Comparison of ENCODE assay signal across 30 cellular contexts in the genomic region with DNA sequence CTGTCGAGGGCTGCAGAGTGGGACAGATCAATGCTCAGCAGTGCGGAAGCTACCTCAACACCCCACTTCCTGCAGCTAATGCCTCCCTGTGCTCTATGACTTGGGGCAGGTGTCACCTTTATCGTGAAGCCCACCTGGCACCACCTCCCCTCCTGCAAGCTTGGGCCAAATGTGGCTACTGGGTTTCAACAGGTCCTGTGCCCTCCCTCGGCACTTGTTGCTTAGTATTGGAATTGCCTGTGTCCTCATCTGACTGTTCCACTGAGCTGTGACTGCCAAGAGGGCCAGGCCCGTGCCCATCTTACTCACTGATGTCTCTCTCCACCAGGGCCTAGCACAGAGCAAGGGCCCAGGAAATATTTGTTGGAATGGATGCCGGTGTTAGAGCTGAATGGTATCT.
"Had no signal": no experiment of that assay in that cellular context is flagged by ENCODE, and none has a peak within 500 bp of the region (broad histone marks: within the 10 kb centered on the region; RNA-seq: fewer than 3 reads in every experiment).

No MANE protein-coding gene starts in this region.

- H3K9me3 Mint-ChIP-seq: naive thymus-derived CD8-positive, alpha-beta T cell; natural killer cell treated with Interleukin-12 subunit alpha and Interleukin-12 subunit beta and Interleukin-15 and Interleukin-18, amount 100 ng/mL, for 72 hours; nephron progenitor cell; neural crest cell; stimulated activated memory B cell treated with anti-CD40 and anti-IgM and Interleukin-4, amounts not matched to agents 10 μg/mL and 1 μg/mL and 100 μg/mL, for 72 hours; stimulated activated naive CD8-positive, alpha-beta T cell treated with anti-CD3 and anti-CD28 coated beads, Interleukin-15, Interleukin-2, amounts not matched to agents 100 ng/mL and 50 ng/mL, for 24 hours had no signal

- H2AFZ ChIP-seq: parathyroid adenoma had no signal

- H3K9me3 ChIP-seq: neutrophil, ovary, psoas muscle, right lobe of liver, sigmoid colon, stomach, thoracic aorta, thyroid gland, tibial nerve, upper lobe of left lung, vagina had no signal

- H3K27me3 Mint-ChIP-seq: naive thymus-derived CD8-positive, alpha-beta T cell; natural killer cell treated with Interleukin-12 subunit alpha and Interleukin-12 subunit beta and Interleukin-15 and Interleukin-18, amount 100 ng/mL, for 72 hours; progenitor cell of endocrine pancreas; stimulated activated memory B cell treated with anti-CD40 and anti-IgM and Interleukin-4, amounts not matched to agents 10 μg/mL and 1 μg/mL and 100 μg/mL, for 72 hours; stimulated activated naive CD8-positive, alpha-beta T cell treated with anti-CD3 and anti-CD28 coated beads, Interleukin-15, Interleukin-2, amounts not matched to agents 100 ng/mL and 50 ng/mL, for 24 hours had no signal

- H3K27me3 ChIP-seq: neutrophil, ovary, right lobe of liver, sigmoid colon, stomach, thyroid gland, tibial nerve, upper lobe of left lung, vagina had no signal

- H3K4me3 Mint-ChIP-seq: natural killer cell treated with Interleukin-12 subunit alpha and Interleukin-12 subunit beta and Interleukin-15 and Interleukin-18, amount 100 ng/mL, for 72 hours; nephron progenitor cell; neural crest cell; stimulated activated memory B cell treated with anti-CD40 and anti-IgM and Interleukin-4, amounts not matched to agents 10 μg/mL and 1 μg/mL and 100 μg/mL, for 72 hours; stimulated activated naive CD8-positive, alpha-beta T cell treated with anti-CD3 and anti-CD28 coated beads, Interleukin-15, Interleukin-2, amounts not matched to agents 100 ng/mL and 50 ng/mL, for 24 hours had no signal

- H3K4me1 Mint-ChIP-seq: nephron progenitor cell; neural crest cell; stimulated activated memory B cell treated with anti-CD40 and anti-IgM and Interleukin-4, amounts not matched to agents 10 μg/mL and 1 μg/mL and 100 μg/mL, for 72 hours had no signal

- H3K4me3 ChIP-seq: ovary, psoas muscle, right lobe of liver, sigmoid colon, stomach, thoracic aorta, thyroid gland, tibial nerve, upper lobe of left lung, vagina had no signal

- H3K79me2 ChIP-seq: parathyroid adenoma had no signal

- H3K27ac ChIP-seq: neutrophil, ovary, parathyroid adenoma, psoas muscle, right lobe of liver, sigmoid colon, stomach, thoracic aorta, thyroid gland, tibial nerve, upper lobe of left lung, vagina had no signal

- H3K4me1 ChIP-seq: parathyroid adenoma, psoas muscle, right lobe of liver, sigmoid colon, stomach, thyroid gland, tibial nerve, upper lobe of left lung, vagina had no signal

- H3K36me3 Mint-ChIP-seq: natural killer cell treated with Interleukin-12 subunit alpha and Interleukin-12 subunit beta and Interleukin-15 and Interleukin-18, amount 100 ng/mL, for 72 hours had no signal

- H3K9ac ChIP-seq: parathyroid adenoma had no signal

- DNase-seq: naive thymus-derived CD8-positive, alpha-beta T cell; nephron progenitor cell; nucleus accumbens; ovary; posterior cingulate gyrus; psoas muscle; right lobe of liver; sigmoid colon; stimulated activated CD4-positive, alpha-beta T cell treated with anti-CD3 and anti-CD28 coated beads, Interleukin-15, amount 100 ng/mL, for 24 hours; stimulated activated CD4-positive, alpha-beta T cell treated with anti-CD3 and anti-CD28 coated beads, Interleukin-2, amount 100 ng/mL, for 24 hours; stimulated activated CD4-positive, alpha-beta T cell treated with anti-CD3 and anti-CD28 coated beads, Interleukin-2, amount 100 ng/mL, for 48 hours; stimulated activated CD4-positive, alpha-beta T cell treated with anti-CD3 and anti-CD28 coated beads, Interleukin-4, amount 100 ng/mL, for 24 hours; stimulated activated naive CD4-positive, alpha-beta T cell treated with Interleukin-2 at 50 U/mL for 16 hours; stomach; thyroid gland; trophoblast cell; upper lobe of left lung had no signal

- H3K36me3 ChIP-seq: ovary had no signal

- FAIRE-seq: small intestine, urothelium cell line had no signal

- ATAC-seq: naive thymus-derived CD8-positive, alpha-beta T cell; natural killer cell treated with Interleukin-12 subunit alpha and Interleukin-12 subunit beta and Interleukin-15 and Interleukin-18, amount 100 ng/mL, for 72 hours; psoas muscle; right cardiac atrium; right lobe of liver; stimulated activated memory B cell treated with anti-CD40 and anti-IgM and Interleukin-4, amounts not matched to agents 10 μg/mL and 1 μg/mL and 100 μg/mL, for 72 hours had no signal

- H3K27ac Mint-ChIP-seq: natural killer cell treated with Interleukin-12 subunit alpha and Interleukin-12 subunit beta and Interleukin-15 and Interleukin-18, amount 100 ng/mL, for 72 hours; nephron progenitor cell; progenitor cell of endocrine pancreas; stimulated activated memory B cell treated with anti-CD40 and anti-IgM and Interleukin-4, amounts not matched to agents 10 μg/mL and 1 μg/mL and 100 μg/mL, for 72 hours; stimulated activated naive CD8-positive, alpha-beta T cell treated with anti-CD3 and anti-CD28 coated beads, Interleukin-15, Interleukin-2, amounts not matched to agents 100 ng/mL and 50 ng/mL, for 24 hours had no signal
